In the genomic region with DNA sequence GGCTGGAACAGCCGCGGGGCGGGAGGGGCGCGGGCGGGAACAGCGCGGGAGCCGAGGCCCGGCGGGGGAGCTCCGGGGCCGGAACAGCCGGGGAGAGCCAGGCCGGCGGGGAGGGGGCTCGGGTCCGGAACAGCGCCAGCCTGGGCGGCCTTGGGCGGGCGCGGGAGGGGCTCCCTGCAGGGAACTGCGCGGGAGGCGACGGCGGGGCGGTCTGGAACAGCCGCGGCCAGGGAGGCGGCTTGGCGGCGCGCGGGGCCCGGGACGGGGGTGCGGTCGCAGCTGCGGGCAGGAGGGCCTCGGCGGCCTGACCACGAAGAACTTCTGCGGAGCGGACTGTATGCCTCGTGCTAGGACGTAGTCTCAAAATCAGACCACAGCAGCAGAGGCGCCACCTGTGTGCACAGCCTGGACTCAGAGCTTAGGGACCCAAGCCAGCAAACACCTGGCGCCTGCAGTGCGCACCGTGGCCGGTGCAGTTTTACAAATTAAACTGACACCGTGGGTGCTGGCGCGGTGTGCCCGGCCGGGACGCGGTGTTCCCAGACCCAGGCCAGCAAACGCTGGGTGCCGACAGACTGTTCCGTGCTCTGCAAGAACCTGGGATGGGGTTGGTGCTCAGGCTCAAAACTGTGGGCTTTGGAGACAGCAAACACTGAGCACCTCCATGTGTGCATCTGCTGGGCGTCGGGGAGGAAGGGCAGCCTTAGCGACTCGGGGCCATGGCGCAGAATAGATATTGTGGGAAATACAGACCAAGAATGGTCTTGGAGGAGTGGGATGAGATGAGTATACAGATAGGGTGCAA, we compare ENCODE assay signal across 8 cellular contexts. TPM values are rescaled to one million over a fixed set of nuclear protein-coding genes. Genes with fewer than 3 reads are reported as not detected.
DNase-seq lines count a peak whose midpoint lies in the region; ATAC-seq and TF ChIP-seq lines count a peak whose summit lies in the region.

No MANE protein-coding gene starts in this region.

- peak; percentile 70 for ATAC-seq in CD4-positive, alpha-beta T cell (ENCODE audit: poor library complexity)
- ATAC-seq in GM19351 (IDR thresholded peaks at IDR 0.05; ENCODE audit: unreplicated experiment) (peak; percentile 64), HG03457 (IDR thresholded peaks at IDR 0.05; ENCODE audit: unreplicated experiment) (peak; percentile 43), omental fat pad (ENCODE audit: low FRiP score) (peak; percentile 49)

- H3K4me3 ChIP-seq in OCI-LY1 (ENCODE audit: low read depth, low read length, poor library complexity, severe bottlenecking): peak overlapping the region; percentile 64
- H3K4me3 ChIP-seq in foreskin fibroblast (ENCODE audit: low read depth in 1 of 2, low read length in 2 of 2): peak overlapping the region; percentile 52 to 60

- peak; percentile 72 to 88 (median 84) for DNase-seq in CD4-positive, alpha-beta T cell
- DNase-seq in activated T-helper 2 cell treated with anti-CD3 and anti-CD28 coated beads, Interferon-gamma antibody, Interleukin-2, Interleukin-4, amounts not matched to agents 10 μg/mL and 5 μg/mL and 100 μg/mL, durations not matched to agents 14 hours and 24 hours and 36 hours (ENCODE audit: low spot score): no peak
- peak in 1 of 2 donors; percentile 91 for DNase-seq in foreskin fibroblast
- peak; percentile 46 for DNase-seq in omental fat pad (ENCODE audit: low spot score)
- no peak for DNase-seq in type B pancreatic cell (ENCODE audit: extremely low spot score, unreplicated experiment)

- H3K27me3 Mint-ChIP-seq in CD4-positive, alpha-beta T cell: no peaks in the 10 kb centered on the region
- H3K27me3 Mint-ChIP-seq in activated T-helper 2 cell treated with anti-CD3 and anti-CD28 coated beads, Interferon-gamma antibody, Interleukin-2, Interleukin-4, amounts not matched to agents 10 μg/mL and 5 μg/mL and 100 μg/mL, durations not matched to agents 14 hours and 24 hours and 36 hours (ENCODE audit: low read depth): no peaks in the 10 kb centered on the region
- H3K27me3 Mint-ChIP-seq in type B pancreatic cell: no peaks in the 10 kb centered on the region

- H3K9ac ChIP-seq in OCI-LY1 (ENCODE audit: low read length): peak overlapping the region; percentile 73

- H4K20me1 ChIP-seq in OCI-LY1 (ENCODE audit: insufficient read depth, low read length): no peaks in the 10 kb centered on the region

- H3K36me3 Mint-ChIP-seq in CD4-positive, alpha-beta T cell (ENCODE audit: low read depth): peaks cover 19% of the 10 kb centered on the region
- H3K36me3 Mint-ChIP-seq in activated T-helper 2 cell treated with anti-CD3 and anti-CD28 coated beads, Interferon-gamma antibody, Interleukin-2, Interleukin-4, amounts not matched to agents 10 μg/mL and 5 μg/mL and 100 μg/mL, durations not matched to agents 14 hours and 24 hours and 36 hours (ENCODE audit: low read depth): peaks cover 21% of the 10 kb centered on the region
- H3K36me3 Mint-ChIP-seq in type B pancreatic cell: peaks cover 19% of the 10 kb centered on the region

- H2AFZ ChIP-seq in OCI-LY1 (ENCODE audit: low read length): no peak overlapping the region

- POLR2A ChIA-PET in CD4-positive, alpha-beta T cell (lab: Charles Lee): interaction anchor here (0.6 to 3.6 kb wide), 24 partner anchors 12 to 1238 kb away, joined by 3 to 53 read pairs (median 5); a partner anchor contains a TSS

- intact Hi-C loops in CD4-positive, alpha-beta T cell (cut with DNase I, micrococcal nuclease): loop anchor here (1.0 to 10.0 kb wide), 8 partner anchors 12 to 630 kb away; a partner anchor contains a TSS
- intact Hi-C loops in activated T-helper 2 cell treated with anti-CD3 and anti-CD28 coated beads, Interferon-gamma antibody, Interleukin-2, Interleukin-4, amounts not matched to agents 10 μg/mL and 5 μg/mL and 100 μg/mL, durations not matched to agents 14 hours and 24 hours and 36 hours (cut with micrococcal nuclease): loop anchor here (1.0 to 2.0 kb wide), 4 partner anchors 12 to 276 kb away; a partner anchor contains a TSS

- H3K4me3 Mint-ChIP-seq in CD4-positive, alpha-beta T cell: peak overlapping the region; percentile 93
- peak overlapping the region; percentile 89 for H3K4me3 Mint-ChIP-seq in activated T-helper 2 cell treated with anti-CD3 and anti-CD28 coated beads, Interferon-gamma antibody, Interleukin-2, Interleukin-4, amounts not matched to agents 10 μg/mL and 5 μg/mL and 100 μg/mL, durations not matched to agents 14 hours and 24 hours and 36 hours (ENCODE audit: low read depth)
- H3K4me3 Mint-ChIP-seq in type B pancreatic cell: peak overlapping the region; percentile 92

- H3K27ac Mint-ChIP-seq in CD4-positive, alpha-beta T cell: peak overlapping the region; percentile 96
- peak overlapping the region; percentile 74 for H3K27ac Mint-ChIP-seq in activated T-helper 2 cell treated with anti-CD3 and anti-CD28 coated beads, Interferon-gamma antibody, Interleukin-2, Interleukin-4, amounts not matched to agents 10 μg/mL and 5 μg/mL and 100 μg/mL, durations not matched to agents 14 hours and 24 hours and 36 hours
- H3K27ac Mint-ChIP-seq in type B pancreatic cell: peak overlapping the region; percentile 93

- peak overlapping the region; percentile 57 for H3K27ac ChIP-seq in CD4-positive, alpha-beta T cell (ENCODE audit: low read depth, low read length)
- H3K27ac ChIP-seq in OCI-LY1 (ENCODE audit: low read depth, low read length, poor library complexity, severe bottlenecking): peak overlapping the region; percentile 94

- H3K9me3 ChIP-seq in CD4-positive, alpha-beta T cell (ENCODE audit: control insufficient read depth, low read length): peaks cover 6% of the 10 kb centered on the region
- H3K9me3 ChIP-seq in OCI-LY1 (ENCODE audit: low read length): peaks cover 9% of the 10 kb centered on the region

- no peaks in the 10 kb centered on the region for H3K9me2 ChIP-seq in OCI-LY1 (ENCODE audit: low read depth, low read length)

- peaks cover 5% of the 10 kb centered on the region for H3K9me3 Mint-ChIP-seq in CD4-positive, alpha-beta T cell
- peaks cover 17% of the 10 kb centered on the region for H3K9me3 Mint-ChIP-seq in activated T-helper 2 cell treated with anti-CD3 and anti-CD28 coated beads, Interferon-gamma antibody, Interleukin-2, Interleukin-4, amounts not matched to agents 10 μg/mL and 5 μg/mL and 100 μg/mL, durations not matched to agents 14 hours and 24 hours and 36 hours
- peaks cover 21% of the 10 kb centered on the region for H3K9me3 Mint-ChIP-seq in type B pancreatic cell

- no peak for TF ChIP-seq CTCF in CD4-positive, alpha-beta T cell (IDR thresholded peaks at IDR 0.05)
- TF ChIP-seq CTCF in OCI-LY1 (IDR thresholded peaks at IDR 0.05; ENCODE audit: low read length) (peak; percentile 17; the same call in 1 of the 2 replicates), foreskin fibroblast (IDR thresholded peaks at IDR 0.05; ENCODE audit: low read depth, low read length) (no peak), omental fat pad (IDR thresholded peaks at IDR 0.05) (no peak), type B pancreatic cell (conservative IDR thresholded peaks at IDR 0.05) (no peak)

- peaks cover 22% of the 10 kb centered on the region for H3K4me1 Mint-ChIP-seq in CD4-positive, alpha-beta T cell (ENCODE audit: low read depth)
- H3K4me1 Mint-ChIP-seq in activated T-helper 2 cell treated with anti-CD3 and anti-CD28 coated beads, Interferon-gamma antibody, Interleukin-2, Interleukin-4, amounts not matched to agents 10 μg/mL and 5 μg/mL and 100 μg/mL, durations not matched to agents 14 hours and 24 hours and 36 hours (ENCODE audit: low read depth): peaks cover 18% of the 10 kb centered on the region
- H3K4me1 Mint-ChIP-seq in type B pancreatic cell (ENCODE audit: unreplicated experiment): peaks cover 21% of the 10 kb centered on the region

- H3K36me3 ChIP-seq in OCI-LY1 (ENCODE audit: insufficient read depth, low read length): no peaks in the 10 kb centered on the region

- H3K4me1 ChIP-seq in OCI-LY1 (ENCODE audit: insufficient read depth, low read length, severe bottlenecking): peaks cover 30% of the 10 kb centered on the region

- H3F3A ChIP-seq in OCI-LY1 (ENCODE audit: insufficient read depth, low read length): no peaks in the 10 kb centered on the region

- no peaks in the 10 kb centered on the region for H3K27me3 ChIP-seq in CD4-positive, alpha-beta T cell (ENCODE audit: control insufficient read depth, insufficient read depth, low read length)
- no peaks in the 10 kb centered on the region for H3K27me3 ChIP-seq in OCI-LY1 (ENCODE audit: insufficient read depth, low read length)

- CTCF ChIA-PET in CD4-positive, alpha-beta T cell (lab: Charles Lee): interaction anchor here (1.0 to 2.5 kb wide), 6 partner anchors 13 to 289 kb away, joined by 3 to 19 read pairs (median 6); a partner anchor contains a TSS

- peak overlapping the region; percentile 82 for H3K4me2 ChIP-seq in OCI-LY1 (ENCODE audit: low read length)

- H3K79me2 ChIP-seq in OCI-LY1 (ENCODE audit: insufficient read depth, low read length): no peaks in the 10 kb centered on the region

RNA-seq across cellular contexts. Expression of a gene that starts 0.6 kb away (rescaled TPM):
- total RNA-seq in CD4-positive, alpha-beta T cell: 1 to 10 TPM; 2.1 to 2.7 TPM
- 6.8 and 7.0 TPM in 2 replicates for total RNA-seq in activated T-helper 2 cell treated with anti-CD3 and anti-CD28 coated beads, Interferon-gamma antibody, Interleukin-2, Interleukin-4, amounts not matched to agents 10 μg/mL and 5 μg/mL and 100 μg/mL, durations not matched to agents 14 hours and 24 hours and 36 hours
- total RNA-seq in omental fat pad (1 to 10 TPM; 1.6 to 2.3 (median 2.0) TPM), type B pancreatic cell (ENCODE audit: low replicate concordance) (4.6 and 5.8 TPM in 2 replicates)

RNA-seq across cellular contexts. Expression of a gene that starts 12.3 kb away (rescaled TPM):
- total RNA-seq in CD4-positive, alpha-beta T cell: 1 to 10 TPM; 3.6 to 4.1 TPM
- 7.4 TPM in 2 replicates for total RNA-seq in activated T-helper 2 cell treated with anti-CD3 and anti-CD28 coated beads, Interferon-gamma antibody, Interleukin-2, Interleukin-4, amounts not matched to agents 10 μg/mL and 5 μg/mL and 100 μg/mL, durations not matched to agents 14 hours and 24 hours and 36 hours
- total RNA-seq in omental fat pad (1 to 10 TPM; 3.6 to 8.7 (median 4.8) TPM), type B pancreatic cell (ENCODE audit: low replicate concordance) (10.3 and 12.2 TPM in 2 replicates)

RNA-seq across cellular contexts. Expression of a gene that starts 46.2 kb away (rescaled TPM):
- total RNA-seq in CD4-positive, alpha-beta T cell: 1 to 10 TPM; 1.2 to 1.6 TPM
- total RNA-seq in activated T-helper 2 cell treated with anti-CD3 and anti-CD28 coated beads, Interferon-gamma antibody, Interleukin-2, Interleukin-4, amounts not matched to agents 10 μg/mL and 5 μg/mL and 100 μg/mL, durations not matched to agents 14 hours and 24 hours and 36 hours: 63.8 and 64.2 TPM in 2 replicates
- total RNA-seq in omental fat pad (1 to 10 TPM; 1.2 to 1.9 (median 1.5) TPM), type B pancreatic cell (ENCODE audit: low replicate concordance) (20.7 and 32.8 TPM in 2 replicates)

RNA-seq across cellular contexts. Expression of a gene that starts 58.1 kb away (rescaled TPM):
- total RNA-seq in CD4-positive, alpha-beta T cell: 1 to 10 TPM; 8.7 to 9.2 TPM
- 27.0 and 30.1 TPM in 2 replicates for total RNA-seq in activated T-helper 2 cell treated with anti-CD3 and anti-CD28 coated beads, Interferon-gamma antibody, Interleukin-2, Interleukin-4, amounts not matched to agents 10 μg/mL and 5 μg/mL and 100 μg/mL, durations not matched to agents 14 hours and 24 hours and 36 hours
- total RNA-seq in omental fat pad: 10 to 100 TPM; 19.1 to 29.8 (median 26.8) TPM
- total RNA-seq in type B pancreatic cell (ENCODE audit: low replicate concordance): 67.4 and 68.2 TPM in 2 replicates

Comparison
In these comparisons a context has a peak if more than half of its experiments do, and no peak if none do; other contexts are left out.
1. DNase-seq: peak in CD4-positive, alpha-beta T cell (10 of 10) and omental fat pad (single experiment); none in activated T-helper 2 cell treated with anti-CD3 and anti-CD28 coated beads, Interferon-gamma antibody, Interleukin-2, Interleukin-4, amounts not matched to agents 10 μg/mL and 5 μg/mL and 100 μg/mL, durations not matched to agents 14 hours and 24 hours and 36 hours (single experiment) and type B pancreatic cell (single experiment).
2. Peak in every context shown above with its lines, with median percentiles within 50 percentile points of each other: ATAC-seq, H3K27ac Mint-ChIP-seq and H3K4me3 Mint-ChIP-seq.